Comparison of ENCODE assay signal across 10 cellular contexts in the genomic region with DNA sequence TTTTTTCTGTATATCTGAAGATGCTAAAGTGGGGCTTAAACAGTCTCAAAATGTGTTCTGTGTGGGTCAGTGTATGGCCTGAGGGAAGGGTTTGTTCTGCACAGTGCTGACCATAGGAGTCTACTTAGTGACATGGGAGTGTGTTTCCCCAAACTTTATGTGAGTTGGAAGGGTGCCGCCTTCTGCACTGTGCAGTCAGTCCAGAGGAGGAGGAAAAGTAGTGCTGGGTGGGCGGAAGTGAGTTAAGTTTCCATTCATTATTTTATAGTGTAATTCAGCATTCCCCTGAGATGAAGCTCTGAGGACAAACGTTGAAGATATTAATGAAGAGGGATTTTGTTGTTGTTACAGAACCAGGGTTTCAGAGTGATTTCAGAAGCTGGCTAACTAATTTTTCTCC. TPM values are rescaled to one million over a fixed set of nuclear protein-coding genes. Genes with fewer than 3 reads are reported as not detected.
DNase-seq lines count a peak whose midpoint lies in the region; ATAC-seq and TF ChIP-seq lines count a peak whose summit lies in the region.
"Had no signal": no experiment of that assay in that cellular context is flagged by ENCODE, and none has a peak within 500 bp of the region (broad histone marks: within the 10 kb centered on the region; RNA-seq: fewer than 3 reads in every experiment).

No MANE protein-coding gene starts in this region.

- TF ChIP-seq CTCF in AG10803 (conservative IDR thresholded peaks at IDR 0.05; ENCODE audit: low read length): no peak
- TF ChIP-seq CTCF in cardiac fibroblast (IDR thresholded peaks at IDR 0.05; ENCODE audit: low read depth, low read length): no peak

- H4K8ac ChIP-seq in mesenchymal stem cell (ENCODE audit: low read length): no peak overlapping the region

- no peak overlapping the region for H2AFZ ChIP-seq in mesenchymal stem cell (ENCODE audit: low read depth, low read length)

- no peak for ATAC-seq in HG02798 (IDR thresholded peaks at IDR 0.05; ENCODE audit: poor library complexity, unreplicated experiment)

- H2BK5ac ChIP-seq in mesenchymal stem cell (ENCODE audit: low read depth, low read length, poor library complexity, severe bottlenecking): no peak overlapping the region

- H2BK15ac ChIP-seq in mesenchymal stem cell (ENCODE audit: low read depth, poor library complexity, severe bottlenecking): no peak overlapping the region

- CTCF ChIA-PET in HEK293T (lab: Yijun Ruan, JAX): interaction anchor here (0.7 kb wide), 1 partner anchor 561 kb away, joined by 3 read pairs; no protein-coding TSS in a partner anchor

- peak overlapping the region; percentile 59 for H3K4me3 ChIP-seq in AG10803 (ENCODE audit: low read length)
- peak overlapping the region in 1 of 2 donors; percentile 70 for H3K4me3 ChIP-seq in cardiac fibroblast (replicated peaks in 1 of 2; ENCODE audit: low read depth in 2 of 2, low read length in 2 of 2)
- peak overlapping the region in 1 of 2 experiments; percentile 83 for H3K4me3 ChIP-seq in mesenchymal stem cell (ENCODE audit: insufficient read depth in 1 of 2, low read depth in 1 of 2, low read length in 2 of 2)

- H3K14ac ChIP-seq in mesenchymal stem cell (ENCODE audit: low read length in 2 of 2): no peak overlapping the region

- H3K9ac ChIP-seq in mesenchymal stem cell (ENCODE audit: low read length): peak overlapping the region; percentile 79

- H3K27me3 ChIP-seq in mesenchymal stem cell (ENCODE audit: control insufficient read depth in 1 of 2, insufficient read depth in 1 of 2, low read length in 2 of 2): peaks cover 0 to 6% of the 10 kb centered on the region in 2 experiments

- H3K27ac ChIP-seq in mesenchymal stem cell (ENCODE audit: low read length, poor library complexity, severe bottlenecking): no peak overlapping the region

- no peak overlapping the region for H2AK5ac ChIP-seq in mesenchymal stem cell (ENCODE audit: low read length, severe bottlenecking)

- no peak overlapping the region for H2BK12ac ChIP-seq in mesenchymal stem cell (ENCODE audit: low read length in 2 of 2)

- H3K4ac ChIP-seq in mesenchymal stem cell (ENCODE audit: low read depth in 1 of 2, low read length in 2 of 2): no peak overlapping the region

- H3K4me1 ChIP-seq in mesenchymal stem cell (ENCODE audit: control insufficient read depth, insufficient read depth, low read depth, low read length): peaks cover 13% of the 10 kb centered on the region

- H3K36me3 ChIP-seq in mesenchymal stem cell (ENCODE audit: control insufficient read depth in 1 of 2, insufficient read depth in 2 of 2, low read depth in 1 of 2, low read length in 2 of 2): no peaks in the 10 kb centered on the region

- 56% methylated on average over 2 of the region's 3 CpGs for WGBS in mesenchymal stem cell

- no peak overlapping the region for H3K23ac ChIP-seq in mesenchymal stem cell (ENCODE audit: low read length in 2 of 2)

- H4K91ac ChIP-seq in mesenchymal stem cell (ENCODE audit: low read length): no peak overlapping the region

- no peaks in the 10 kb centered on the region for H3K9me3 ChIP-seq in mesenchymal stem cell (ENCODE audit: control insufficient read depth, low read length)

- H2BK120ac ChIP-seq in mesenchymal stem cell (ENCODE audit: low read depth, low read length): no peak overlapping the region

- H3K4me2 ChIP-seq in mesenchymal stem cell (ENCODE audit: low read length, poor library complexity, severe bottlenecking): peak overlapping the region; percentile 27

- H3K18ac ChIP-seq in mesenchymal stem cell (ENCODE audit: low read depth in 1 of 2, low read length in 2 of 2): no peak overlapping the region

- H3K79me1 ChIP-seq in mesenchymal stem cell (replicated peaks; ENCODE audit: low read length, poor library complexity, severe bottlenecking): peaks cover 8% of the 10 kb centered on the region

- DNase-seq in AG10803 (ENCODE audit: low read depth) (peak; percentile 37), HCEC 1CT (peak; percentile 41), cardiac fibroblast (ENCODE audit: low read depth in 2 of 2) (peak; percentile 49 to 63), mesenchymal stem cell (no peak), HEK293T (ENCODE audit: extremely low spot score) (no peak), NCI-H1092 treated with DMSO at 0.1 percent for 48 hours (lab: John Stamatoyannopoulos, UW) (no peak), DMS153 (lab: John Stamatoyannopoulos, UW) (no peak)
- DNase-seq: hippocampal formation, NCI-H2107 had no signal

- POLR2A ChIA-PET in HEK293T (lab: Yijun Ruan, JAX): no interaction called here

TF ChIP-seq in HEK293T, 16 proteins besides CTCF, POLR2A, EP300 and RAD21:
- TF ChIP-seq CTBP1 (IDR thresholded peaks at IDR 0.05; ENCODE audit: borderline replicate concordance) (no peak), LEF1 (IDR thresholded peaks at IDR 0.05; ENCODE audit: borderline replicate concordance) (no peak), FOXK2 (IDR thresholded peaks at IDR 0.05) (no peak), HDGF (IDR thresholded peaks at IDR 0.05; ENCODE audit: borderline replicate concordance) (no peak), SP1 (IDR thresholded peaks at IDR 0.05) (no peak), L3MBTL2 (conservative IDR thresholded peaks at IDR 0.05) (no peak), ZNF384 (IDR thresholded peaks at IDR 0.05) (no peak), NFRKB (IDR thresholded peaks at IDR 0.05) (no peak), FOXM1 (IDR thresholded peaks at IDR 0.05; ENCODE audit: borderline replicate concordance) (no peak), ELF4 (IDR thresholded peaks at IDR 0.05) (no peak), TARDBP (IDR thresholded peaks at IDR 0.05) (no peak), BHLHE40 (IDR thresholded peaks at IDR 0.05; ENCODE audit: borderline replicate concordance) (no peak), FOXA1 (IDR thresholded peaks at IDR 0.05) (no peak), SUZ12 (IDR thresholded peaks at IDR 0.05) (no peak), ARNT (IDR thresholded peaks at IDR 0.05) (no peak)
- TF ChIP-seq, protein P1, sequence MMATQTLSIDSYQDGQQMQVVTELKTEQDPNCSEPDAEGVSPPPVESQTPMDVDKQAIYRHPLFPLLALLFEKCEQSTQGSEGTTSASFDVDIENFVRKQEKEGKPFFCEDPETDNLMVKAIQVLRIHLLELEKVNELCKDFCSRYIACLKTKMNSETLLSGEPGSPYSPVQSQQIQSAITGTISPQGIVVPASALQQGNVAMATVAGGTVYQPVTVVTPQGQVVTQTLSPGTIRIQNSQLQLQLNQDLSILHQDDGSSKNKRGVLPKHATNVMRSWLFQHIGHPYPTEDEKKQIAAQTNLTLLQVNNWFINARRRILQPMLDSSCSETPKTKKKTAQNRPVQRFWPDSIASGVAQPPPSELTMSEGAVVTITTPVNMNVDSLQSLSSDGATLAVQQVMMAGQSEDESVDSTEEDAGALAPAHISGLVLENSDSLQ (IDR thresholded peaks at IDR 0.05): no peak

RNA-seq across cellular contexts. Expression of a gene that starts 2.9 kb away (rescaled TPM):
- 3.1 TPM for polyA plus RNA-seq in mesenchymal stem cell (2013, experiment 1 of 2)
- polyA plus RNA-seq in mesenchymal stem cell (2013, experiment 2 of 2): 3.4 TPM

RNA-seq across cellular contexts. Expression of a gene that starts 31.2 kb away (rescaled TPM):
- 1.7 TPM for polyA plus RNA-seq in mesenchymal stem cell (2013, experiment 1 of 2)
- 1.9 TPM for polyA plus RNA-seq in mesenchymal stem cell (2013, experiment 2 of 2)

Comparison
In these comparisons a context has a peak if more than half of its experiments do, and no peak if none do; other contexts are left out.
1. DNase-seq: peak in AG10803 (single experiment), HCEC 1CT (single experiment) and cardiac fibroblast (2 of 2); none in mesenchymal stem cell (single experiment), HEK293T (single experiment), NCI-H1092 treated with DMSO at 0.1 percent for 48 hours (single experiment) and DMS153 (single experiment).